ENCODE assay signal across 17 cellular contexts in the genomic region with DNA sequence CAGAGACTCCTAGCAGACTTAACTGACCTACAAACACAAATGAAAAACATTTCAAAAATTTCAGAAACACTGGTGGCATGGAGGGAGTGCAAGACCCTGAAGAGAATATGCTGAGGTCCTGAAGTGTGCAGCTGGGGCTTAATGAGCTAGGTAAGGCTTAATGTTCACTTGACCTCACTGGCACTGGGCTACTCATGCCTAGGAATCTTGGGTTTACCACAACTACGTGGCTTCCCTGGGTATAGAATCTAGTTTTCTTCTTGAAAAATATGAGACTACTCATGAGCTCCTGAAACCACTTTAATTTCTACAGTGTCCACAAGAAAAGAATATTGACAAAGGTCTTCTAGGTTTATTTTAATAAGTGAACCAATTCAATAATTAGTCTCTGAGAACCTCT.
DNase-seq lines count a peak whose midpoint lies in the region; ATAC-seq and TF ChIP-seq lines count a peak whose summit lies in the region.
"Had no signal": no experiment of that assay in that cellular context is flagged by ENCODE, and none has a peak within 500 bp of the region (broad histone marks: within the 10 kb centered on the region; RNA-seq: fewer than 3 reads in every experiment).

No MANE protein-coding gene starts in this region.

- no peak overlapping the region for H3K4me2 ChIP-seq in trophoblast cell (ENCODE audit: low read length)
- H3K4me2 ChIP-seq: BLaER1 treated with 17β-estradiol and CSF1 and Interleukin-3, amounts not matched to agents 10 nM and 100 nM had no signal

- in situ Hi-C loops in GM13977 (cut with MboI; ENCODE audit: low pct_unique_long_range_greater_than_20kb, low sequenced_read_pairs, unreplicated experiment): no loop called here

- H3K23ac ChIP-seq in trophoblast cell (ENCODE audit: low read length): no peak overlapping the region

- TF ChIP-seq CTCF in GM13977 (IDR thresholded peaks at IDR 0.05; ENCODE audit: extremely low read depth, insufficient read depth, missing control alignments): no peak

- H4K8ac ChIP-seq in trophoblast cell (ENCODE audit: low read depth, low read length): no peak overlapping the region

- H3K4ac ChIP-seq in trophoblast cell (ENCODE audit: low read depth, low read length): no peak overlapping the region

- no peaks in the 10 kb centered on the region for H3K36me3 ChIP-seq in trophoblast cell (ENCODE audit: control insufficient read depth in 1 of 2, insufficient read depth in 2 of 2, low read length in 2 of 2)
- H3K36me3 ChIP-seq: BLaER1 treated with 17β-estradiol and CSF1 and Interleukin-3, amounts not matched to agents 10 nM and 100 nM; HAP-1 had no signal

- H2AK5ac ChIP-seq in trophoblast cell (ENCODE audit: low read length): no peak overlapping the region

- H3K14ac ChIP-seq in trophoblast cell (ENCODE audit: low read length): no peak overlapping the region

- H2BK120ac ChIP-seq in trophoblast cell (ENCODE audit: insufficient read depth, low read length, poor library complexity): no peak overlapping the region

- H2BK12ac ChIP-seq in trophoblast cell (ENCODE audit: low read length): peak overlapping the region; percentile 8

- no peak overlapping the region for H3K18ac ChIP-seq in trophoblast cell (ENCODE audit: low read length)

- H3K9me3 ChIP-seq in trophoblast cell (ENCODE audit: insufficient read depth, low read depth, low read length): no peaks in the 10 kb centered on the region
- H3K9me3 ChIP-seq: HAP-1 had no signal

- no peaks in the 10 kb centered on the region for H3K27me3 ChIP-seq in trophoblast cell (ENCODE audit: insufficient read depth, low read length)
- H3K27me3 ChIP-seq: BLaER1 treated with 17β-estradiol and CSF1 and Interleukin-3, amounts not matched to agents 10 nM and 100 nM had no signal

- H2BK5ac ChIP-seq in trophoblast cell (ENCODE audit: low read depth, low read length, poor library complexity): no peak overlapping the region

- no CpG with 5 or more reads among the region's 1 CpG for WGBS in trophoblast cell (ENCODE audit: extremely low coverage, insufficient coverage, insufficient read length)

- peaks cover 6% of the 10 kb centered on the region for H3K79me1 ChIP-seq in trophoblast cell (ENCODE audit: low read length)

- no peak overlapping the region for H4K91ac ChIP-seq in trophoblast cell (ENCODE audit: low read depth, low read length)

- H2AFZ ChIP-seq in trophoblast cell (ENCODE audit: insufficient read depth, low read length, poor library complexity): no peak overlapping the region
- H2AFZ ChIP-seq: GM23248 had no signal

- no peak overlapping the region for H4K12ac ChIP-seq in trophoblast cell (ENCODE audit: low read depth, low read length)

- DNase-seq in M059J (ENCODE audit: low read depth) (peak; percentile 76), amniotic epithelial cell (ENCODE audit: low read depth) (peak; percentile 38), trophoblast cell (no peak), COLO829 (ENCODE audit: low spot score) (no peak), GM13977 (ENCODE audit: low spot score) (no peak)
- DNase-seq: CD8-positive, alpha-beta T cell; COR-L47; DMS 273 treated with DMSO at 0.1 percent for 48 hours; DMS53; DND-41; EL; GM23248; IMR-90 had no signal

- no peaks in the 10 kb centered on the region for H3K79me2 ChIP-seq in trophoblast cell (ENCODE audit: control insufficient read depth, insufficient read depth, low read length, poor library complexity)

- ATAC-seq in HG03565 (IDR thresholded peaks at IDR 0.05; ENCODE audit: unreplicated experiment): no peak
- ATAC-seq: CD8-positive, alpha-beta T cell had no signal

- peaks cover 0 to 4% of the 10 kb centered on the region in 2 experiments for H3K4me1 ChIP-seq in trophoblast cell (ENCODE audit: control insufficient read depth in 1 of 2, insufficient read depth in 2 of 2, low read length in 2 of 2)
- H3K4me1 ChIP-seq: BLaER1 treated with 17β-estradiol and CSF1 and Interleukin-3, amounts not matched to agents 10 nM and 100 nM; HAP-1 had no signal

- H3K4me3 ChIP-seq in trophoblast cell (ENCODE audit: low read depth, low read length): no peak overlapping the region
- H3K4me3 ChIP-seq: BLaER1 treated with 17β-estradiol and CSF1 and Interleukin-3, amounts not matched to agents 10 nM and 100 nM; GM23248; HAP-1 had no signal

- no peak overlapping the region for H3K9ac ChIP-seq in trophoblast cell (ENCODE audit: low read length)
- H3K9ac ChIP-seq: BLaER1 treated with 17β-estradiol and CSF1 and Interleukin-3, amounts not matched to agents 10 nM and 100 nM; GM23248 had no signal

- no peak overlapping the region for H3K27ac ChIP-seq in trophoblast cell (ENCODE audit: low read depth, low read length)
- H3K27ac ChIP-seq: BLaER1 treated with 17β-estradiol and CSF1 and Interleukin-3, amounts not matched to agents 10 nM and 100 nM; GM23248; HL-60 had no signal

Comparison
In these comparisons a context has a peak if more than half of its experiments do, and no peak if none do; other contexts are left out.
1. DNase-seq: peak in M059J (single experiment) and amniotic epithelial cell (single experiment); none in trophoblast cell (0 of 2), COLO829 (single experiment) and GM13977 (single experiment).